1 cellular context compared by ENCODE assay signal in the genomic region with DNA sequence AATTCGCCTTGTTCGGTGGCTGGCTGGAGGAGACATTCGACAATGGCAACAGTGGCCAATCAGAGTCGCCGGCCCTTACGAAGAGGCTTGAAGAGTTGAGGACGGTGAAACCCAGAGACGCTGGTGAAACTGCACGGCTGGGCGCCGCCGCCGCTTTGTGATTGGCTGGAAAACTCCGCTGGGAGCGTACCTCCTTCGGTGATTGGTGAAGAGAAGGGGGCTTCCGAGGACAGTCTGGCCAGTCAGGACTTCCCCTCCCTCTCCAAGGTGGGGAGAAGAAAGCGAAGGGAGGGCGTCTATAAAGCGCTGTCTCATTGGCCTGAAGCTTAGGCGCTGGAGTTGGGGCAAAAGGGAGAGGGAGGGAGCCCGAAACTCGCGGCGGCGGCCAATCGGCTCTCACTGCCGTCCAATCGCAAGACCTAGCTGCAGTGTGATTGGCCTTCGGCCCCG.
TF ChIP-seq lines count a peak whose summit lies in the region.

No MANE protein-coding gene starts in this region.

TF ChIP-seq in HepG2, 621 proteins besides CTCF, POLR2A, EP300 and RAD21 (continued from another document and continues in another):
- TF ChIP-seq, protein P1, sequence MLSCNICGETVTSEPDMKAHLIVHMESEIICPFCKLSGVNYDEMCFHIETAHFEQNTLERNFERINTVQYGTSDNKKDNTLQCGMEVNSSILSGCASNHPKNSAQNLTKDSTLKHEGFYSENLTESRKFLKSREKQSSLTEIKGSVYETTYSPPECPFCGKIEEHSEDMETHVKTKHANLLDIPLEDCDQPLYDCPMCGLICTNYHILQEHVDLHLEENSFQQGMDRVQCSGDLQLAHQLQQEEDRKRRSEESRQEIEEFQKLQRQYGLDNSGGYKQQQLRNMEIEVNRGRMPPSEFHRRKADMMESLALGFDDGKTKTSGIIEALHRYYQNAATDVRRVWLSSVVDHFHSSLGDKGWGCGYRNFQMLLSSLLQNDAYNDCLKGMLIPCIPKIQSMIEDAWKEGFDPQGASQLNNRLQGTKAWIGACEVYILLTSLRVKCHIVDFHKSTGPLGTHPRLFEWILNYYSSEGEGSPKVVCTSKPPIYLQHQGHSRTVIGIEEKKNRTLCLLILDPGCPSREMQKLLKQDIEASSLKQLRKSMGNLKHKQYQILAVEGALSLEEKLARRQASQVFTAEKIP (CRISPR knock-in tag; IDR thresholded peaks at IDR 0.05; ENCODE audit: borderline replicate concordance), result no peak
- TF ChIP-seq, protein P2, sequence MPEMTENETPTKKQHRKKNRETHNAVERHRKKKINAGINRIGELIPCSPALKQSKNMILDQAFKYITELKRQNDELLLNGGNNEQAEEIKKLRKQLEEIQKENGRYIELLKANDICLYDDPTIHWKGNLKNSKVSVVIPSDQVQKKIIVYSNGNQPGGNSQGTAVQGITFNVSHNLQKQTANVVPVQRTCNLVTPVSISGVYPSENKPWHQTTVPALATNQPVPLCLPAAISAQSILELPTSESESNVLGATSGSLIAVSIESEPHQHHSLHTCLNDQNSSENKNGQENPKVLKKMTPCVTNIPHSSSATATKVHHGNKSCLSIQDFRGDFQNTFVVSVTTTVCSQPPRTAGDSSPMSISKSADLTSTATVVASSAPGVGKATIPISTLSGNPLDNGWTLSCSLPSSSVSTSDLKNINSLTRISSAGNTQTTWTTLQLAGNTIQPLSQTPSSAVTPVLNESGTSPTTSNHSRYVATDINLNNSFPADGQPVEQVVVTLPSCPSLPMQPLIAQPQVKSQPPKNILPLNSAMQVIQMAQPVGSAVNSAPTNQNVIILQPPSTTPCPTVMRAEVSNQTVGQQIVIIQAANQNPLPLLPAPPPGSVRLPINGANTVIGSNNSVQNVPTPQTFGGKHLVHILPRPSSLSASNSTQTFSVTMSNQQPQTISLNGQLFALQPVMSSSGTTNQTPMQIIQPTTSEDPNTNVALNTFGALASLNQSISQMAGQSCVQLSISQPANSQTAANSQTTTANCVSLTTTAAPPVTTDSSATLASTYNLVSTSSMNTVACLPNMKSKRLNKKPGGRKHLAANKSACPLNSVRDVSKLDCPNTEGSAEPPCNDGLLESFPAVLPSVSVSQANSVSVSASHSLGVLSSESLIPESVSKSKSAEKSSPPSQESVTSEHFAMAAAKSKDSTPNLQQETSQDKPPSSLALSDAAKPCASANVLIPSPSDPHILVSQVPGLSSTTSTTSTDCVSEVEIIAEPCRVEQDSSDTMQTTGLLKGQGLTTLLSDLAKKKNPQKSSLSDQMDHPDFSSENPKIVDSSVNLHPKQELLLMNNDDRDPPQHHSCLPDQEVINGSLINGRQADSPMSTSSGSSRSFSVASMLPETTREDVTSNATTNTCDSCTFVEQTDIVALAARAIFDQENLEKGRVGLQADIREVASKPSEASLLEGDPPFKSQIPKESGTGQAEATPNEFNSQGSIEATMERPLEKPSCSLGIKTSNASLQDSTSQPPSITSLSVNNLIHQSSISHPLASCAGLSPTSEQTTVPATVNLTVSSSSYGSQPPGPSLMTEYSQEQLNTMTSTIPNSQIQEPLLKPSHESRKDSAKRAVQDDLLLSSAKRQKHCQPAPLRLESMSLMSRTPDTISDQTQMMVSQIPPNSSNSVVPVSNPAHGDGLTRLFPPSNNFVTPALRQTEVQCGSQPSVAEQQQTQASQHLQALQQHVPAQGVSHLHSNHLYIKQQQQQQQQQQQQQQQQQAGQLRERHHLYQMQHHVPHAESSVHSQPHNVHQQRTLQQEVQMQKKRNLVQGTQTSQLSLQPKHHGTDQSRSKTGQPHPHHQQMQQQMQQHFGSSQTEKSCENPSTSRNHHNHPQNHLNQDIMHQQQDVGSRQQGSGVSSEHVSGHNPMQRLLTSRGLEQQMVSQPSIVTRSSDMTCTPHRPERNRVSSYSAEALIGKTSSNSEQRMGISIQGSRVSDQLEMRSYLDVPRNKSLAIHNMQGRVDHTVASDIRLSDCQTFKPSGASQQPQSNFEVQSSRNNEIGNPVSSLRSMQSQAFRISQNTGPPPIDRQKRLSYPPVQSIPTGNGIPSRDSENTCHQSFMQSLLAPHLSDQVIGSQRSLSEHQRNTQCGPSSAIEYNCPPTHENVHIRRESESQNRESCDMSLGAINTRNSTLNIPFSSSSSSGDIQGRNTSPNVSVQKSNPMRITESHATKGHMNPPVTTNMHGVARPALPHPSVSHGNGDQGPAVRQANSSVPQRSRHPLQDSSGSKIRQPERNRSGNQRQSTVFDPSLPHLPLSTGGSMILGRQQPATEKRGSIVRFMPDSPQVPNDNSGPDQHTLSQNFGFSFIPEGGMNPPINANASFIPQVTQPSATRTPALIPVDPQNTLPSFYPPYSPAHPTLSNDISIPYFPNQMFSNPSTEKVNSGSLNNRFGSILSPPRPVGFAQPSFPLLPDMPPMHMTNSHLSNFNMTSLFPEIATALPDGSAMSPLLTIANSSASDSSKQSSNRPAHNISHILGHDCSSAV (CRISPR knock-in tag; IDR thresholded peaks at IDR 0.05; ENCODE audit: borderline replicate concordance), result no peak
- TF ChIP-seq ZFP36 (IDR thresholded peaks at IDR 0.05; ENCODE audit: borderline replicate concordance, low read depth, low read length, partially characterized antibody), result no peak
- no peak for TF ChIP-seq KLF9 (CRISPR knock-in tag; IDR thresholded peaks at IDR 0.05; ENCODE audit: low read depth)
- TF ChIP-seq MEF2D (CRISPR knock-in tag; IDR thresholded peaks at IDR 0.05), result no peak
- TF ChIP-seq ZNF230 (CRISPR knock-in tag; IDR thresholded peaks at IDR 0.05), result no peak
- TF ChIP-seq DR1 (CRISPR knock-in tag; IDR thresholded peaks at IDR 0.05), result peak; percentile 29; the same call in 1 of the 2 replicates
- no peak for TF ChIP-seq ZNF232 (CRISPR knock-in tag; IDR thresholded peaks at IDR 0.05; ENCODE audit: borderline replicate concordance)
- TF ChIP-seq ZNF766 (CRISPR knock-in tag; IDR thresholded peaks at IDR 0.05; ENCODE audit: borderline replicate concordance), result no peak
- TF ChIP-seq, protein P3, sequence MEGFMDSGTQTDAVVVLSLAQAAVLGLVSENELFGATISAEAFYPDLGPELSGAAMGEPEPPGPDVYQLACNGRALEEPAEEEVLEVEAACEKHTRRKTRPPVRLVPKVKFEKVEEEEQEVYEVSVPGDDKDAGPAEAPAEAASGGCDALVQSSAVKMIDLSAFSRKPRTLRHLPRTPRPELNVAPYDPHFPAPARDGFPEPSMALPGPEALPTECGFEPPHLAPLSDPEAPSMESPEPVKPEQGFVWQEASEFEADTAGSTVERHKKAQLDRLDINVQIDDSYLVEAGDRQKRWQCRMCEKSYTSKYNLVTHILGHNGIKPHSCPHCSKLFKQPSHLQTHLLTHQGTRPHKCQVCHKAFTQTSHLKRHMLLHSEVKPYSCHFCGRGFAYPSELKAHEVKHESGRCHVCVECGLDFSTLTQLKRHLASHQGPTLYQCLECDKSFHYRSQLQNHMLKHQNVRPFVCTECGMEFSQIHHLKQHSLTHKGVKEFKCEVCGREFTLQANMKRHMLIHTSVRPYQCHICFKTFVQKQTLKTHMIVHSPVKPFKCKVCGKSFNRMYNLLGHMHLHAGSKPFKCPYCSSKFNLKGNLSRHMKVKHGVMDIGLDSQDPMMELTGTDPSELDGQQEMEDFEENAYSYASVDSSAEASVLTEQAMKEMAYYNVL (CRISPR knock-in tag; IDR thresholded peaks at IDR 0.05; ENCODE audit: borderline replicate concordance), result no peak
- TF ChIP-seq HNF4A (CRISPR knock-in tag; IDR thresholded peaks at IDR 0.05), result no peak
- TF ChIP-seq, protein P4, sequence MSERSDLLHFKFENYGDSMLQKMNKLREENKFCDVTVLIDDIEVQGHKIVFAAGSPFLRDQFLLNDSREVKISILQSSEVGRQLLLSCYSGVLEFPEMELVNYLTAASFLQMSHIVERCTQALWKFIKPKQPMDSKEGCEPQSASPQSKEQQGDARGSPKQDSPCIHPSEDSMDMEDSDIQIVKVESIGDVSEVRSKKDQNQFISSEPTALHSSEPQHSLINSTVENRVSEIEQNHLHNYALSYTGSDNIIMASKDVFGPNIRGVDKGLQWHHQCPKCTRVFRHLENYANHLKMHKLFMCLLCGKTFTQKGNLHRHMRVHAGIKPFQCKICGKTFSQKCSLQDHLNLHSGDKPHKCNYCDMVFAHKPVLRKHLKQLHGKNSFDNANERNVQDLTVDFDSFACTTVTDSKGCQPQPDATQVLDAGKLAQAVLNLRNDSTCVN (CRISPR knock-in tag; IDR thresholded peaks at IDR 0.05; ENCODE audit: borderline replicate concordance), result no peak
- TF ChIP-seq ZKSCAN5 (CRISPR knock-in tag; IDR thresholded peaks at IDR 0.05), result 0 out of 2 replicates have a peak, but pooled peaks have one; percentile 7
- TF ChIP-seq, protein P5, sequence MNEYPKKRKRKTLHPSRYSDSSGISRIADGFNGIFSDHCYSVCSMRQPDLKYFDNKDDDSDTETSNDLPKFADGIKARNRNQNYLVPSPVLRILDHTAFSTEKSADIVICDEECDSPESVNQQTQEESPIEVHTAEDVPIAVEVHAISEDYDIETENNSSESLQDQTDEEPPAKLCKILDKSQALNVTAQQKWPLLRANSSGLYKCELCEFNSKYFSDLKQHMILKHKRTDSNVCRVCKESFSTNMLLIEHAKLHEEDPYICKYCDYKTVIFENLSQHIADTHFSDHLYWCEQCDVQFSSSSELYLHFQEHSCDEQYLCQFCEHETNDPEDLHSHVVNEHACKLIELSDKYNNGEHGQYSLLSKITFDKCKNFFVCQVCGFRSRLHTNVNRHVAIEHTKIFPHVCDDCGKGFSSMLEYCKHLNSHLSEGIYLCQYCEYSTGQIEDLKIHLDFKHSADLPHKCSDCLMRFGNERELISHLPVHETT (CRISPR knock-in tag; conservative IDR thresholded peaks at IDR 0.05), result no peak
- no peak for TF ChIP-seq ZMAT5 (CRISPR knock-in tag; IDR thresholded peaks at IDR 0.05; ENCODE audit: borderline replicate concordance, low read depth)
- TF ChIP-seq ZNF672 (CRISPR knock-in tag; IDR thresholded peaks at IDR 0.05), result no peak
- peak; percentile 90 for TF ChIP-seq NFYC (CRISPR knock-in tag; IDR thresholded peaks at IDR 0.05)
- TF ChIP-seq BHLHE40 (IDR thresholded peaks at IDR 0.05; ENCODE audit: low read length), result no peak
- TF ChIP-seq SMARCC2 (IDR thresholded peaks at IDR 0.05), result no peak
- TF ChIP-seq SIN3A (IDR thresholded peaks at IDR 0.05; ENCODE audit: borderline replicate concordance, low read depth, low read length), result no peak
- peak; percentile 10; the same call in 1 of the 2 replicates for TF ChIP-seq SRF (IDR thresholded peaks at IDR 0.05; ENCODE audit: low read depth, low read length)
- TF ChIP-seq ZSCAN5A (CRISPR knock-in tag; IDR thresholded peaks at IDR 0.05; ENCODE audit: borderline replicate concordance), result no peak
- TF ChIP-seq ZMYM4 (CRISPR knock-in tag; IDR thresholded peaks at IDR 0.05), result peak; percentile 90
- TF ChIP-seq PAX8 (CRISPR knock-in tag; IDR thresholded peaks at IDR 0.05; ENCODE audit: borderline replicate concordance), result no peak
- no peak for TF ChIP-seq CENPT (CRISPR knock-in tag; IDR thresholded peaks at IDR 0.05; ENCODE audit: low read depth)
- TF ChIP-seq KLF6 (CRISPR knock-in tag; IDR thresholded peaks at IDR 0.05), result no peak
- TF ChIP-seq MBD4 (IDR thresholded peaks at IDR 0.05; ENCODE audit: borderline replicate concordance, low read length), result no peak
- peak; percentile 90; the same call in 1 of the 2 replicates for TF ChIP-seq RFXANK (CRISPR knock-in tag; IDR thresholded peaks at IDR 0.05)
- TF ChIP-seq TBX3 (IDR thresholded peaks at IDR 0.05; ENCODE audit: borderline replicate concordance), result peak; percentile 88; the same call in 1 of the 2 replicates
- no peak for TF ChIP-seq BRD4 (CRISPR knock-in tag; IDR thresholded peaks at IDR 0.05)
- no peak for TF ChIP-seq ZNF138 (CRISPR knock-in tag; IDR thresholded peaks at IDR 0.05; ENCODE audit: low read depth)
- TF ChIP-seq GATA4 (IDR thresholded peaks at IDR 0.05; ENCODE audit: borderline replicate concordance, low read depth), result no peak
- no peak for TF ChIP-seq ZNF513 (CRISPR knock-in tag; conservative IDR thresholded peaks at IDR 0.05)
- TF ChIP-seq, protein P6, sequence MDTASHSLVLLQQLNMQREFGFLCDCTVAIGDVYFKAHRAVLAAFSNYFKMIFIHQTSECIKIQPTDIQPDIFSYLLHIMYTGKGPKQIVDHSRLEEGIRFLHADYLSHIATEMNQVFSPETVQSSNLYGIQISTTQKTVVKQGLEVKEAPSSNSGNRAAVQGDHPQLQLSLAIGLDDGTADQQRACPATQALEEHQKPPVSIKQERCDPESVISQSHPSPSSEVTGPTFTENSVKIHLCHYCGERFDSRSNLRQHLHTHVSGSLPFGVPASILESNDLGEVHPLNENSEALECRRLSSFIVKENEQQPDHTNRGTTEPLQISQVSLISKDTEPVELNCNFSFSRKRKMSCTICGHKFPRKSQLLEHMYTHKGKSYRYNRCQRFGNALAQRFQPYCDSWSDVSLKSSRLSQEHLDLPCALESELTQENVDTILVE (CRISPR knock-in tag; IDR thresholded peaks at IDR 0.05), result no peak
- no peak for TF ChIP-seq ZFP41 (CRISPR knock-in tag; IDR thresholded peaks at IDR 0.05; ENCODE audit: borderline replicate concordance)
